ENCODE assay signal across 1 cellular context in genomic region chr15:68763063-68763462, GRCh38.
TF ChIP-seq lines count a peak whose summit lies in the region.

No MANE protein-coding gene starts in this region.

TF ChIP-seq in K562, 482 proteins besides CTCF, POLR2A, EP300 and RAD21 (continued from another document):
- TF ChIP-seq PRDM10 (IDR thresholded peaks at IDR 0.05; ENCODE audit: partially characterized antibody) (no peak), SMAD4 (CRISPR knock-in tag; conservative IDR thresholded peaks at IDR 0.05) (no peak), TSHZ1 (CRISPR knock-in tag; IDR thresholded peaks at IDR 0.05) (no peak), ZNF318 (IDR thresholded peaks at IDR 0.05; ENCODE audit: borderline replicate concordance in 1 of 2, low read depth in 1 of 2) (no peak), RBM22 (IDR thresholded peaks at IDR 0.05; ENCODE audit: low read depth, low read length, poor library complexity, severe bottlenecking) (no peak), FOXO4 (CRISPR knock-in tag; IDR thresholded peaks at IDR 0.05) (no peak), NEUROD1 (IDR thresholded peaks at IDR 0.05; ENCODE audit: borderline replicate concordance, low read depth, low read length, partially characterized antibody) (no peak), MAFG (tag; conservative IDR thresholded peaks at IDR 0.05) (no peak), ZNF589 (CRISPR knock-in tag; IDR thresholded peaks at IDR 0.05; ENCODE audit: low read depth) (no peak), ATF3 (IDR thresholded peaks at IDR 0.05) (peak; percentile 54; the same call in 1 of the 2 replicates), ATF3 (CRISPR knock-in tag; conservative IDR thresholded peaks at IDR 0.05) (no peak), ZSCAN32 (CRISPR knock-in tag; IDR thresholded peaks at IDR 0.05) (no peak), CEBPG (CRISPR knock-in tag; IDR thresholded peaks at IDR 0.05) (no peak), CEBPG (tag; conservative IDR thresholded peaks at IDR 0.05 in 1 of 2, IDR thresholded peaks at IDR 0.05 in 1 of 2) (peak in 1 of 2 experiments; percentile 44; a peak in 1 of 4 replicates), POLR2G (IDR thresholded peaks at IDR 0.05; ENCODE audit: low read depth, low read length) (no peak), MCM7 (IDR thresholded peaks at IDR 0.05) (no peak), FOSL1 (tag; conservative IDR thresholded peaks at IDR 0.05) (0 out of 2 replicates have a peak, but pooled peaks have one; percentile 41), BDP1 (IDR thresholded peaks at IDR 0.05; ENCODE audit: insufficient read depth, insufficient read length) (no peak), CHD2 (IDR thresholded peaks at IDR 0.05; ENCODE audit: low read depth, low read length) (no peak), CHAMP1 (IDR thresholded peaks at IDR 0.05) (no peak), CBFA2T2 (conservative IDR thresholded peaks at IDR 0.05) (no peak), ZNF184 (CRISPR knock-in tag; IDR thresholded peaks at IDR 0.05) (no peak), L3MBTL2 (IDR thresholded peaks at IDR 0.05) (no peak), DLX4 (CRISPR knock-in tag; IDR thresholded peaks at IDR 0.05) (no peak), HMG20B (CRISPR knock-in tag; IDR thresholded peaks at IDR 0.05) (no peak)
TF ChIP-seq in K562: peak in this region for 4.
